In the genomic region with DNA sequence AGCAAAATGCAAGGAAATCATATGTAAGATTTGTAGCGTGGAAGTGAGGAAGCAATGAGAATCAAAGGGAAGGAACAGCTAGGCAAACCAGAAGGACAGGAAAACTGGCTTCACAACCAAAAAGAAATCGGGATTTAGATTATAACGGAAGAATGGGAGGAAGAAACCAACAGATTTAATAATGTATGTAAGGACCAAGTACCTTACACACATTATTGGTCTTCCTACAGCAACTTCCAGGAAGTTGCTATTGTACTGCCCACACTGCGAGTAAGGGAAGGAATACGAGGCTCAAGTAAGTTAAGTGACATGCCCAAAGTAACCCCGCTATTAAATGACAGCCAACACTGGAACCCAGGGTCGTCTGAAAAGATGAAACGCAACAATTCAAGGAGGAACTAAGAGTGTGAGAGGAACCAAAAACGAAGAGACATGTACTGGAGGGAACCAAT, we compare ENCODE assay signal across 8 cellular contexts. TPM values are rescaled to one million over a fixed set of nuclear protein-coding genes. Genes with fewer than 3 reads are reported as not detected.
DNase-seq lines count a peak whose midpoint lies in the region; ATAC-seq, FAIRE-seq and TF ChIP-seq lines count a peak whose summit lies in the region.

No MANE protein-coding gene starts in this region.

- no peak for TF ChIP-seq CTCF in tibial nerve (IDR thresholded peaks at IDR 0.05)

- H3K36me3 ChIP-seq in tibial nerve = peaks cover 4 to 43% (median 7%) of the 10 kb centered on the region in 3 donors

- H3K27ac ChIP-seq in layer of hippocampus (ENCODE audit: low read depth, low read length) (peak overlapping the region; percentile 97), tibial nerve (peak overlapping the region; percentile 76 to 99 (median 98))

- FAIRE-seq in GM12891 (lab: Jason Lieb, UNC) = no peak

- peaks cover 0 to 38% (median 13%) of the 10 kb centered on the region in 4 donors for H3K4me1 ChIP-seq in tibial nerve

- H3K27me3 ChIP-seq in layer of hippocampus (ENCODE audit: control insufficient read depth, insufficient read depth, low read length) (no peaks in the 10 kb centered on the region), tibial nerve (no peaks in the 10 kb centered on the region)

- peaks cover 8 to 12% of the 10 kb centered on the region in 2 donors for H3K36me3 Mint-ChIP-seq in activated T-cell treated with anti-CD3 and anti-CD28 coated beads, Interleukin-2, amount 50 U/mL, for 72 hours (ENCODE audit: insufficient read depth in 2 of 2)
- H3K36me3 Mint-ChIP-seq in activated T-helper 2 cell treated with anti-CD3 and anti-CD28 coated beads, Interferon-gamma antibody, Interleukin-2, Interleukin-4, amounts not matched to agents 10 μg/mL and 5 μg/mL and 100 μg/mL, durations not matched to agents 14 hours and 24 hours and 36 hours (ENCODE audit: low read depth) = peaks cover 33% of the 10 kb centered on the region

- WGBS in tibial nerve, 2 donors = 13 to 16% methylated on average over 9 of the region's 9 CpGs

- no peak for DNase-seq in activated T-cell treated with anti-CD3 and anti-CD28 coated beads, Interleukin-2, amount 50 U/mL, for 72 hours
- DNase-seq in activated T-cell treated with anti-CD3 and anti-CD28 coated beads, Interleukin-2, amount 50 U/mL, for 1 hour = no peak
- no peak for DNase-seq in activated T-helper 2 cell treated with anti-CD3 and anti-CD28 coated beads, Interferon-gamma antibody, Interleukin-2, Interleukin-4, amounts not matched to agents 10 μg/mL and 5 μg/mL and 100 μg/mL, durations not matched to agents 14 hours and 24 hours and 36 hours (ENCODE audit: low spot score)
- DNase-seq in tibial nerve (ENCODE audit: low spot score in 2 of 2) (no peak), OCI-M2 (lab: John Stamatoyannopoulos, UW; ENCODE audit: unreplicated experiment) (no peak), GM12891 (ENCODE audit: insufficient read length, low spot score) (no peak), NCI-H510A treated with DMSO at 0.1 percent for 48 hours (lab: John Stamatoyannopoulos, UW) (no peak)

- TF ChIP-seq POLR2A in tibial nerve (IDR thresholded peaks at IDR 0.05) = no peak
- TF ChIP-seq POLR2A in GM12891 (IDR thresholded peaks at IDR 0.05; ENCODE audit: low read depth, low read length) = no peak

- no peaks in the 10 kb centered on the region for H3K27me3 Mint-ChIP-seq in activated T-cell treated with anti-CD3 and anti-CD28 coated beads, Interleukin-2, amount 50 U/mL, for 72 hours (ENCODE audit: low read depth)
- no peaks in the 10 kb centered on the region for H3K27me3 Mint-ChIP-seq in activated T-helper 2 cell treated with anti-CD3 and anti-CD28 coated beads, Interferon-gamma antibody, Interleukin-2, Interleukin-4, amounts not matched to agents 10 μg/mL and 5 μg/mL and 100 μg/mL, durations not matched to agents 14 hours and 24 hours and 36 hours (ENCODE audit: low read depth)

- peak overlapping the region; percentile 62 to 94 (median 90) for H3K4me3 ChIP-seq in tibial nerve

- peak overlapping the region; percentile 96 for H3K27ac Mint-ChIP-seq in activated T-cell treated with anti-CD3 and anti-CD28 coated beads, Interleukin-2, amount 50 U/mL, for 72 hours
- peak overlapping the region; percentile 94 for H3K27ac Mint-ChIP-seq in activated T-helper 2 cell treated with anti-CD3 and anti-CD28 coated beads, Interferon-gamma antibody, Interleukin-2, Interleukin-4, amounts not matched to agents 10 μg/mL and 5 μg/mL and 100 μg/mL, durations not matched to agents 14 hours and 24 hours and 36 hours

- intact Hi-C loops in activated T-helper 2 cell treated with anti-CD3 and anti-CD28 coated beads, Interferon-gamma antibody, Interleukin-2, Interleukin-4, amounts not matched to agents 10 μg/mL and 5 μg/mL and 100 μg/mL, durations not matched to agents 14 hours and 24 hours and 36 hours (cut with micrococcal nuclease) = loop anchor here (1.0 kb wide), 1 partner anchor 48 kb away; a partner anchor contains a TSS

- H3K9me3 ChIP-seq in tibial nerve = no peaks in the 10 kb centered on the region

- peaks cover 18% of the 10 kb centered on the region for H3K4me1 Mint-ChIP-seq in activated T-cell treated with anti-CD3 and anti-CD28 coated beads, Interleukin-2, amount 50 U/mL, for 72 hours (ENCODE audit: low read depth)
- H3K4me1 Mint-ChIP-seq in activated T-helper 2 cell treated with anti-CD3 and anti-CD28 coated beads, Interferon-gamma antibody, Interleukin-2, Interleukin-4, amounts not matched to agents 10 μg/mL and 5 μg/mL and 100 μg/mL, durations not matched to agents 14 hours and 24 hours and 36 hours (ENCODE audit: low read depth) = peaks cover 10% of the 10 kb centered on the region

- no peak for TF ChIP-seq EP300 in tibial nerve (IDR thresholded peaks at IDR 0.05)

- H3K4me3 Mint-ChIP-seq in activated T-cell treated with anti-CD3 and anti-CD28 coated beads, Interleukin-2, amount 50 U/mL, for 72 hours = peak overlapping the region; percentile 94 to 98
- H3K4me3 Mint-ChIP-seq in activated T-helper 2 cell treated with anti-CD3 and anti-CD28 coated beads, Interferon-gamma antibody, Interleukin-2, Interleukin-4, amounts not matched to agents 10 μg/mL and 5 μg/mL and 100 μg/mL, durations not matched to agents 14 hours and 24 hours and 36 hours (ENCODE audit: low read depth) = peak overlapping the region; percentile 97

- H3K9me3 Mint-ChIP-seq in activated T-cell treated with anti-CD3 and anti-CD28 coated beads, Interleukin-2, amount 50 U/mL, for 72 hours = no peaks in the 10 kb centered on the region
- no peaks in the 10 kb centered on the region for H3K9me3 Mint-ChIP-seq in activated T-helper 2 cell treated with anti-CD3 and anti-CD28 coated beads, Interferon-gamma antibody, Interleukin-2, Interleukin-4, amounts not matched to agents 10 μg/mL and 5 μg/mL and 100 μg/mL, durations not matched to agents 14 hours and 24 hours and 36 hours

- ATAC-seq in activated T-cell treated with anti-CD3 and anti-CD28 coated beads, Interleukin-2, amount 50 U/mL, for 72 hours (replicated peaks in 1 of 2) = peak in 1 of 2 donors; percentile 2

TF ChIP-seq in GM12891, 5 proteins besides CTCF, POLR2A, EP300 and RAD21:
- TF ChIP-seq PAX5 (IDR thresholded peaks at IDR 0.05; ENCODE audit: insufficient read depth, low read length, severe bottlenecking) (no peak), POLR2AphosphoS5 (IDR thresholded peaks at IDR 0.05; ENCODE audit: low read depth, low read length) (no peak), POU2F2 (IDR thresholded peaks at IDR 0.05; ENCODE audit: low read depth, low read length) (no peak), SPI1 (IDR thresholded peaks at IDR 0.05; ENCODE audit: low read depth, low read length) (no peak), TAF1 (IDR thresholded peaks at IDR 0.05; ENCODE audit: low read depth, low read length) (no peak)
TF ChIP-seq in GM12891: peak in this region for 0.

RNA-seq across cellular contexts. Expression of a gene that starts 0.5 kb away (rescaled TPM):
- 100 to 1,000 TPM; 115 TPM for total RNA-seq in activated T-cell treated with anti-CD3 and anti-CD28 coated beads, Interleukin-2, amount 50 U/mL, for 72 hours
- total RNA-seq in activated T-helper 2 cell treated with anti-CD3 and anti-CD28 coated beads, Interferon-gamma antibody, Interleukin-2, Interleukin-4, amounts not matched to agents 10 μg/mL and 5 μg/mL and 100 μg/mL, durations not matched to agents 14 hours and 24 hours and 36 hours = 94.0 and 95.1 TPM in 2 replicates
- 10 to 100 TPM; 50.4 to 83.5 (median 68.0) TPM for total RNA-seq in tibial nerve
- polyA plus RNA-seq in GM12891 (2012; ENCODE audit: low read depth, missing spikeins) = 146 TPM

RNA-seq across cellular contexts. Expression of a gene that starts 25.9 kb away (rescaled TPM):
- 10 to 100 TPM; 12.6 to 19.3 TPM for total RNA-seq in activated T-cell treated with anti-CD3 and anti-CD28 coated beads, Interleukin-2, amount 50 U/mL, for 72 hours
- 17.6 and 21.0 TPM in 2 replicates for total RNA-seq in activated T-helper 2 cell treated with anti-CD3 and anti-CD28 coated beads, Interferon-gamma antibody, Interleukin-2, Interleukin-4, amounts not matched to agents 10 μg/mL and 5 μg/mL and 100 μg/mL, durations not matched to agents 14 hours and 24 hours and 36 hours
- 10 to 100 TPM in 3 of 4 donors, 1 to 10 TPM in 1; 3.1 to 13.7 (median 13.1) TPM for total RNA-seq in tibial nerve
- polyA plus RNA-seq in GM12891 (2012; ENCODE audit: low read depth, missing spikeins) = 4.2 TPM

RNA-seq across cellular contexts. Expression of a gene that starts 48.0 kb away (rescaled TPM):
- 100 to 1,000 TPM; 320 to 339 TPM for total RNA-seq in activated T-cell treated with anti-CD3 and anti-CD28 coated beads, Interleukin-2, amount 50 U/mL, for 72 hours
- total RNA-seq in activated T-helper 2 cell treated with anti-CD3 and anti-CD28 coated beads, Interferon-gamma antibody, Interleukin-2, Interleukin-4, amounts not matched to agents 10 μg/mL and 5 μg/mL and 100 μg/mL, durations not matched to agents 14 hours and 24 hours and 36 hours = 300 and 316 TPM in 2 replicates
- 100 to 1,000 TPM; 200 to 272 (median 238) TPM for total RNA-seq in tibial nerve
- 325 TPM for polyA plus RNA-seq in GM12891 (2012; ENCODE audit: low read depth, missing spikeins)
